Comparison of ENCODE assay signal across 8 cellular contexts in genomic region chr6:41733349-41733706, GRCh38. TPM values are rescaled to one million over a fixed set of nuclear protein-coding genes. Genes with fewer than 3 reads are reported as not detected.
DNase-seq lines count a peak whose midpoint lies in the region; ATAC-seq lines count a peak whose summit lies in the region.

No MANE protein-coding gene starts in this region.

- peaks cover 40% of the 10 kb centered on the region for H3K4me1 Mint-ChIP-seq in activated CD4-positive, alpha-beta memory T cell treated with anti-CD3 and anti-CD28 coated beads, Interleukin-2, amount 10 ng/mL, durations not matched to agents 7 days and 5 days
- peaks cover 41 to 47% of the 10 kb centered on the region in 2 donors for H3K4me1 Mint-ChIP-seq in stimulated activated naive B cell treated with anti-CD40 and anti-IgM and Interleukin-4, amounts not matched to agents 10 μg/mL and 1 μg/mL and 100 μg/mL, for 72 hours

- CTCF ChIA-PET in activated CD4-positive, alpha-beta memory T cell treated with anti-CD3 and anti-CD28 coated beads, Interleukin-2, amount 10 ng/mL, durations not matched to agents 7 days and 5 days (lab: Charles Lee): interaction anchor here (0.8 to 2.8 kb wide), 10 partner anchors 10 to 311 kb away, joined by 3 to 12 read pairs (median 6); partner anchors contain the start of gene TOMM6

- POLR2A ChIA-PET in activated CD4-positive, alpha-beta memory T cell treated with anti-CD3 and anti-CD28 coated beads, Interleukin-2, amount 10 ng/mL, durations not matched to agents 7 days and 5 days (lab: Charles Lee): interaction anchor here (0.9 to 3.7 kb wide), 9 partner anchors 17 to 317 kb away, joined by 3 to 35 read pairs (median 5); partner anchors contain the start of genes BYSL, MED20, TAF8 and TOMM6

- DNase-seq in DMS53 (lab: John Stamatoyannopoulos, UW): peak; percentile 36
- no peak for DNase-seq in DMS53 treated with DMSO at 0.1 percent for 48 hours (lab: John Stamatoyannopoulos, UW; ENCODE audit: unreplicated experiment)
- no peak for DNase-seq in activated CD4-positive, alpha-beta memory T cell treated with anti-CD3 and anti-CD28 coated beads, Interleukin-2, amount 10 ng/mL, durations not matched to agents 7 days and 5 days
- no peak for DNase-seq in stimulated activated naive B cell treated with anti-CD40 and anti-IgM and Interleukin-4, amounts not matched to agents 10 μg/mL and 1 μg/mL and 100 μg/mL, for 72 hours
- no peak for DNase-seq in NCI-H2171 (lab: John Stamatoyannopoulos, UW)
- DNase-seq in cerebellar cortex (ENCODE audit: low spot score): no peak
- DNase-seq in NCI-H446 (lab: John Stamatoyannopoulos, UW): no peak

- ATAC-seq in stimulated activated naive B cell treated with anti-CD40 and anti-IgM and Interleukin-4, amounts not matched to agents 10 μg/mL and 1 μg/mL and 100 μg/mL, for 72 hours (replicated peaks): no peak

- H3K27me3 Mint-ChIP-seq in activated CD4-positive, alpha-beta memory T cell treated with anti-CD3 and anti-CD28 coated beads, Interleukin-2, amount 10 ng/mL, durations not matched to agents 7 days and 5 days: peaks cover 2% of the 10 kb centered on the region
- no peaks in the 10 kb centered on the region for H3K27me3 Mint-ChIP-seq in stimulated activated naive B cell treated with anti-CD40 and anti-IgM and Interleukin-4, amounts not matched to agents 10 μg/mL and 1 μg/mL and 100 μg/mL, for 72 hours

- H3K4me3 Mint-ChIP-seq in activated CD4-positive, alpha-beta memory T cell treated with anti-CD3 and anti-CD28 coated beads, Interleukin-2, amount 10 ng/mL, durations not matched to agents 7 days and 5 days: peak overlapping the region; percentile 81
- H3K4me3 Mint-ChIP-seq in stimulated activated naive B cell treated with anti-CD40 and anti-IgM and Interleukin-4, amounts not matched to agents 10 μg/mL and 1 μg/mL and 100 μg/mL, for 72 hours: peak overlapping the region; percentile 88 to 89

- no peaks in the 10 kb centered on the region for H3K36me3 Mint-ChIP-seq in activated CD4-positive, alpha-beta memory T cell treated with anti-CD3 and anti-CD28 coated beads, Interleukin-2, amount 10 ng/mL, durations not matched to agents 7 days and 5 days (ENCODE audit: low read depth)
- peaks cover 13 to 25% of the 10 kb centered on the region in 2 donors for H3K36me3 Mint-ChIP-seq in stimulated activated naive B cell treated with anti-CD40 and anti-IgM and Interleukin-4, amounts not matched to agents 10 μg/mL and 1 μg/mL and 100 μg/mL, for 72 hours

- peak overlapping the region; percentile 84 for H3K27ac Mint-ChIP-seq in activated CD4-positive, alpha-beta memory T cell treated with anti-CD3 and anti-CD28 coated beads, Interleukin-2, amount 10 ng/mL, durations not matched to agents 7 days and 5 days
- peak overlapping the region; percentile 83 for H3K27ac Mint-ChIP-seq in stimulated activated naive B cell treated with anti-CD40 and anti-IgM and Interleukin-4, amounts not matched to agents 10 μg/mL and 1 μg/mL and 100 μg/mL, for 72 hours

- H3K9me3 Mint-ChIP-seq in activated CD4-positive, alpha-beta memory T cell treated with anti-CD3 and anti-CD28 coated beads, Interleukin-2, amount 10 ng/mL, durations not matched to agents 7 days and 5 days: no peaks in the 10 kb centered on the region
- no peaks in the 10 kb centered on the region for H3K9me3 Mint-ChIP-seq in stimulated activated naive B cell treated with anti-CD40 and anti-IgM and Interleukin-4, amounts not matched to agents 10 μg/mL and 1 μg/mL and 100 μg/mL, for 72 hours

- H3K4me3 ChIP-seq in iPS-11a (ENCODE audit: low read depth, low read length): peak overlapping the region; percentile 28

RNA-seq across cellular contexts. Expression of gene TFEB, which starts 2.1 kb away (rescaled TPM):
- total RNA-seq in activated CD4-positive, alpha-beta memory T cell treated with anti-CD3 and anti-CD28 coated beads, Interleukin-2, amount 10 ng/mL, durations not matched to agents 7 days and 5 days: 10 to 100 TPM; 14.9 to 15.0 TPM

RNA-seq across cellular contexts. Expression of gene PGC, which starts 13.9 kb away (rescaled TPM):
- not detected for total RNA-seq in activated CD4-positive, alpha-beta memory T cell treated with anti-CD3 and anti-CD28 coated beads, Interleukin-2, amount 10 ng/mL, durations not matched to agents 7 days and 5 days

RNA-seq across cellular contexts. Expression of gene FRS3, which starts 46.4 kb away (rescaled TPM):
- 1 to 10 TPM; 4.0 to 4.2 TPM for total RNA-seq in activated CD4-positive, alpha-beta memory T cell treated with anti-CD3 and anti-CD28 coated beads, Interleukin-2, amount 10 ng/mL, durations not matched to agents 7 days and 5 days

RNA-seq across cellular contexts. Expression of gene PRICKLE4, which starts 47.3 kb away (rescaled TPM):
- total RNA-seq in activated CD4-positive, alpha-beta memory T cell treated with anti-CD3 and anti-CD28 coated beads, Interleukin-2, amount 10 ng/mL, durations not matched to agents 7 days and 5 days: not detected

RNA-seq across cellular contexts. Expression of gene TOMM6, which starts 54.2 kb away (rescaled TPM):
- 100 to 1,000 TPM; 126 to 130 TPM for total RNA-seq in activated CD4-positive, alpha-beta memory T cell treated with anti-CD3 and anti-CD28 coated beads, Interleukin-2, amount 10 ng/mL, durations not matched to agents 7 days and 5 days
